Comparison of ENCODE assay signal across 10 cellular contexts in genomic region chr13:99310382-99311031, GRCh38. TPM values are rescaled to one million over a fixed set of nuclear protein-coding genes. Genes with fewer than 3 reads are reported as not detected.
A peak's percentile ranks its signal among the peaks of the same experiment; 100 is the strongest.
DNase-seq lines count a peak whose midpoint lies in the region; ATAC-seq and TF ChIP-seq lines count a peak whose summit lies in the region.
"Had no signal": no experiment of that assay in that cellular context is flagged by ENCODE, and none has a peak within 500 bp of the region (broad histone marks: within the 10 kb centered on the region; RNA-seq: fewer than 3 reads in every experiment).

No MANE protein-coding gene starts in this region.

- POLR2A ChIA-PET in HCT116 (lab: Charles Lee) (no interaction called here), HEK293T (lab: Yijun Ruan, JAX) (no interaction called here)

- H3K4me1 ChIP-seq in HCT116 (ENCODE audit: control insufficient read depth in 1 of 2, insufficient read depth in 2 of 2, low read length in 2 of 2): peaks cover 66 to 91% of the 10 kb centered on the region in 2 experiments
- H3K4me1 ChIP-seq in SJSA1 (replicated peaks): peaks cover 73% of the 10 kb centered on the region
- peaks cover 31% of the 10 kb centered on the region for H3K4me1 ChIP-seq in muscle layer of colon (ENCODE audit: insufficient read depth, low read length)
- H3K4me1 ChIP-seq in thyroid gland: peaks cover 36 to 44% of the 10 kb centered on the region in 2 donors

- ATAC-seq in HCT116: no peak

- no peaks in the 10 kb centered on the region for H3K9me2 ChIP-seq in HCT116 (ENCODE audit: insufficient read depth)

- peak; percentile 94 for DNase-seq in EH (ENCODE audit: low read depth)
- DNase-seq in HCT116 (ENCODE audit: low read depth, low spot score): no peak
- DNase-seq in SJSA1 (ENCODE audit: low read depth in 1 of 2, low spot score in 2 of 2): peak in 1 of 2 experiments; percentile 99
- DNase-seq in NCI-H1048 (lab: John Stamatoyannopoulos, UW): no peak
- no peak for DNase-seq in stimulated activated CD4-positive, alpha-beta T cell treated with anti-CD3 and anti-CD28 coated beads, Interleukin-4, amount 100 ng/mL, for 1 hour
- DNase-seq in thyroid gland: no peak
- no peak for DNase-seq in HEK293T (ENCODE audit: extremely low spot score)
- DNase-seq: NCI-H2171 had no signal

- no peak overlapping the region for H2AFZ ChIP-seq in HCT116 (ENCODE audit: low read depth, low read length, poor library complexity, severe bottlenecking)

- TF ChIP-seq POLR2A in HCT116 (IDR thresholded peaks at IDR 0.05; ENCODE audit: borderline replicate concordance, extremely low read depth, insufficient read depth, insufficient read length) (no peak), thyroid gland (IDR thresholded peaks at IDR 0.05) (no peak)

- H3K4me3 ChIP-seq in HCT116 (replicated peaks in 1 of 2; ENCODE audit: low read depth in 1 of 2, low read length in 2 of 2): no peak overlapping the region
- no peak overlapping the region for H3K4me3 ChIP-seq in SJSA1
- H3K4me3 ChIP-seq in muscle layer of colon (ENCODE audit: low read depth in 1 of 2, low read length in 2 of 2): no peak overlapping the region
- H3K4me3 ChIP-seq in thyroid gland (replicated peaks in 1 of 3): no peak overlapping the region

- peaks cover 28% of the 10 kb centered on the region for H3K79me2 ChIP-seq in HCT116 (ENCODE audit: insufficient read depth, low read length)

- H3K36me3 ChIP-seq in HCT116 (ENCODE audit: control insufficient read depth in 1 of 2, insufficient read depth in 2 of 2, low read length in 2 of 2): 0 out of 4 replicates have a peak, but pooled peaks cover 0 to 6% of the 10 kb centered on the region in 2 experiments
- peaks cover 16% of the 10 kb centered on the region; the same call in 1 of the 2 replicates for H3K36me3 ChIP-seq in SJSA1
- H3K36me3 ChIP-seq in muscle layer of colon (ENCODE audit: insufficient read depth, low read length): no peaks in the 10 kb centered on the region
- no peaks in the 10 kb centered on the region for H3K36me3 ChIP-seq in thyroid gland

- H3K9me3 ChIP-seq in HCT116 (ENCODE audit: control insufficient read depth in 1 of 2, insufficient read depth in 1 of 2, low read depth in 1 of 2, low read length in 2 of 2) (no peaks in the 10 kb centered on the region), SJSA1 (replicated peaks) (peaks cover 5% of the 10 kb centered on the region; the same call in 1 of the 2 replicates), muscle layer of colon (ENCODE audit: low read length) (no peaks in the 10 kb centered on the region), thyroid gland (no peaks in the 10 kb centered on the region)

- RAD21 ChIA-PET in HCT116 (lab: Charles Lee; ENCODE audit: low non-redundant PET in 1 of 2, low total read pairs in 2 of 2, uncharacterized antibody in 2 of 2, unreplicated experiment in 2 of 2): no interaction called here

- intact Hi-C loops in HCT116 (cut with micrococcal nuclease): no loop called here
- intact Hi-C loops in thyroid gland (cut with DNase I): no loop called here

- 90 to 96% methylated on average over 4 of the region's 4 CpGs for WGBS in thyroid gland, 2 donors

- CTCF ChIA-PET in HCT116 (lab: Charles Lee) (no interaction called here), HEK293T (lab: Yijun Ruan, JAX) (no interaction called here)

- H3K27me3 ChIP-seq in HCT116 (ENCODE audit: insufficient read depth, low read length) (no peaks in the 10 kb centered on the region), SJSA1 (replicated peaks) (no peaks in the 10 kb centered on the region), muscle layer of colon (ENCODE audit: control insufficient read depth in 1 of 2, insufficient read depth in 2 of 2, low read length in 2 of 2) (no peaks in the 10 kb centered on the region), thyroid gland (no peaks in the 10 kb centered on the region)

- no peak for TF ChIP-seq RAD21 in HCT116 (IDR thresholded peaks at IDR 0.05; ENCODE audit: low read depth)

- no peaks in the 10 kb centered on the region for H4K20me1 ChIP-seq in HCT116 (ENCODE audit: insufficient read depth)

- peak overlapping the region; percentile 36; the same call in 1 of the 2 replicates for H3K9ac ChIP-seq in HCT116 (ENCODE audit: low read length)
- H3K9ac ChIP-seq in muscle layer of colon (ENCODE audit: low read length): no peak overlapping the region

- peak overlapping the region; percentile 40 for H3K4me2 ChIP-seq in HCT116 (ENCODE audit: low read length)

- TF ChIP-seq CTCF in HCT116 (IDR thresholded peaks at IDR 0.05 in 2 of 3, conservative IDR thresholded peaks at IDR 0.05 in 1 of 3; ENCODE audit: borderline replicate concordance in 1 of 3, insufficient read depth in 1 of 3, low read depth in 2 of 3, low read length in 2 of 3) (no peak), thyroid gland (IDR thresholded peaks at IDR 0.05) (no peak)

- H3K27ac ChIP-seq in HCT116 (ENCODE audit: low read depth, low read length) (no peak overlapping the region), SJSA1 (peak overlapping the region; percentile 61), muscle layer of colon (ENCODE audit: low read depth, low read length) (peak overlapping the region; percentile 41), thyroid gland (peak overlapping the region in 1 of 3 donors; percentile 25)

- BruUV-seq in HCT116 (replicated peaks; lab: Mats Ljungman, UMichigan): no TSS peak

TF ChIP-seq in HCT116, 20 proteins besides CTCF, POLR2A, EP300 and RAD21:
- TF ChIP-seq CEBPB (IDR thresholded peaks at IDR 0.05; ENCODE audit: low read depth) (no peak), EGR1 (IDR thresholded peaks at IDR 0.05; ENCODE audit: low read depth) (no peak), SIN3A (IDR thresholded peaks at IDR 0.05; ENCODE audit: low read depth) (no peak), ZBTB33 (IDR thresholded peaks at IDR 0.05; ENCODE audit: extremely low read depth, insufficient replicate concordance, low read length) (no peak)

TF ChIP-seq in HEK293T, 16 proteins besides CTCF, POLR2A, EP300 and RAD21:
- no peak for TF ChIP-seq L3MBTL2 (conservative IDR thresholded peaks at IDR 0.05)
- no peak for TF ChIP-seq FOXK2 (IDR thresholded peaks at IDR 0.05)
- no peak for TF ChIP-seq ZNF384 (IDR thresholded peaks at IDR 0.05)
- TF ChIP-seq ELF4 (IDR thresholded peaks at IDR 0.05): no peak
- no peak for TF ChIP-seq PKNOX1 (IDR thresholded peaks at IDR 0.05)
- TF ChIP-seq SP1 (IDR thresholded peaks at IDR 0.05): no peak
- TF ChIP-seq SUZ12 (IDR thresholded peaks at IDR 0.05): no peak
- TF ChIP-seq ARNT (IDR thresholded peaks at IDR 0.05): no peak
- TF ChIP-seq FOXM1 (IDR thresholded peaks at IDR 0.05; ENCODE audit: borderline replicate concordance): no peak
- TF ChIP-seq BHLHE40 (IDR thresholded peaks at IDR 0.05; ENCODE audit: borderline replicate concordance): no peak
- TF ChIP-seq TARDBP (IDR thresholded peaks at IDR 0.05): no peak
- no peak for TF ChIP-seq CTBP1 (IDR thresholded peaks at IDR 0.05; ENCODE audit: borderline replicate concordance)
- no peak for TF ChIP-seq HDGF (IDR thresholded peaks at IDR 0.05; ENCODE audit: borderline replicate concordance)
- no peak for TF ChIP-seq FOXA1 (IDR thresholded peaks at IDR 0.05)

RNA-seq across cellular contexts. Expression of gene GPR183, which starts 3.3 kb away (rescaled TPM):
- total RNA-seq in HCT116 (2021; ENCODE audit: unreplicated experiment) (0.30 TPM), thyroid gland (1 to 10 TPM; 2.5 to 9.7 (median 5.1) TPM)
- polyA plus RNA-seq in HCT116 (2012): 0.13 and 0.19 TPM in 2 replicates
- total RNA-seq in SJSA1 (2014; rRNA removed; shearing (Covaris generic)): 49.6 and 49.7 TPM in 2 replicates

RNA-seq across cellular contexts. Expression of gene GPR18, which starts 52.3 kb away (rescaled TPM):
- not detected for total RNA-seq in HCT116 (2021; ENCODE audit: unreplicated experiment)
- polyA plus RNA-seq in HCT116 (2012): 0.05 and 0.09 TPM in 2 replicates
- not detected in 2 replicates for total RNA-seq in SJSA1 (2014; rRNA removed; shearing (Covaris generic))
- under 1 TPM in 2 of 4 donors, not detected in 2; 0.27 to 0.96 TPM for total RNA-seq in thyroid gland
- total RNA-seq: lung microvascular endothelial cell had no signal
